13 cellular contexts compared by ENCODE assay signal in genomic region chr4:72314869-72315268, GRCh38.
A peak's percentile ranks its signal among the peaks of the same experiment; 100 is the strongest.
DNase-seq lines count a peak whose midpoint lies in the region; ATAC-seq, FAIRE-seq and TF ChIP-seq lines count a peak whose summit lies in the region.
"Had no signal": no experiment of that assay in that cellular context is flagged by ENCODE, and none has a peak within 500 bp of the region (broad histone marks: within the 10 kb centered on the region; RNA-seq: fewer than 3 reads in every experiment).

No MANE protein-coding gene starts in this region.

- no peak for ATAC-seq in activated CD8-positive, alpha-beta memory T cell treated with anti-CD3 and anti-CD28 coated beads, Interleukin-2, amount 10 ng/mL, durations not matched to agents 7 days and 5 days

- H3K36me3 Mint-ChIP-seq in astrocyte (ENCODE audit: low read depth, unreplicated experiment), result no peaks in the 10 kb centered on the region
- H3K36me3 Mint-ChIP-seq in activated CD8-positive, alpha-beta memory T cell treated with anti-CD3 and anti-CD28 coated beads, Interleukin-2, amount 10 ng/mL, durations not matched to agents 7 days and 5 days, result no peaks in the 10 kb centered on the region

- no peaks in the 10 kb centered on the region for H3K9me3 Mint-ChIP-seq in astrocyte (ENCODE audit: unreplicated experiment)
- no peaks in the 10 kb centered on the region for H3K9me3 Mint-ChIP-seq in activated CD8-positive, alpha-beta memory T cell treated with anti-CD3 and anti-CD28 coated beads, Interleukin-2, amount 10 ng/mL, durations not matched to agents 7 days and 5 days (ENCODE audit: low read depth)

- H3K9ac ChIP-seq in astrocyte (ENCODE audit: low read length), result no peak overlapping the region
- H3K9ac ChIP-seq in kidney (ENCODE audit: low read length in 2 of 2), result no peak overlapping the region

- H3K4me3 ChIP-seq in AG09309 (ENCODE audit: control insufficient read depth, low read depth, low read length), result no peak overlapping the region
- no peak overlapping the region for H3K4me3 ChIP-seq in astrocyte (ENCODE audit: insufficient read depth, low read depth, low read length)
- H3K4me3 ChIP-seq in kidney (ENCODE audit: low read length in 2 of 2), result no peak overlapping the region
- H3K4me3 ChIP-seq: lung, SJSA1, skin epidermis had no signal

- peaks cover 13% of the 10 kb centered on the region for H3K4me1 Mint-ChIP-seq in astrocyte (ENCODE audit: low read depth, unreplicated experiment)
- H3K4me1 Mint-ChIP-seq in activated CD8-positive, alpha-beta memory T cell treated with anti-CD3 and anti-CD28 coated beads, Interleukin-2, amount 10 ng/mL, durations not matched to agents 7 days and 5 days, result peaks cover 10% of the 10 kb centered on the region

- no peak overlapping the region for H3K4me2 ChIP-seq in astrocyte (ENCODE audit: low read length)

- H4K20me1 ChIP-seq in astrocyte (ENCODE audit: insufficient read depth, low read length), result no peaks in the 10 kb centered on the region

- TF ChIP-seq CTCF in AG09309 (IDR thresholded peaks at IDR 0.05; ENCODE audit: control insufficient read depth, insufficient read depth, low read depth, low read length, missing control alignments) (no peak), astrocyte (IDR thresholded peaks at IDR 0.05; ENCODE audit: insufficient read depth, low read depth, low read length) (no peak), kidney (IDR thresholded peaks at IDR 0.05; ENCODE audit: borderline replicate concordance, extremely low read depth, insufficient read depth) (no peak)

- H3K27me3 ChIP-seq in astrocyte (ENCODE audit: insufficient read depth, low read length), result no peaks in the 10 kb centered on the region
- H3K27me3 ChIP-seq: SJSA1 had no signal

- CTCF ChIA-PET in activated CD8-positive, alpha-beta memory T cell treated with anti-CD3 and anti-CD28 coated beads, Interleukin-2, amount 10 ng/mL, durations not matched to agents 7 days and 5 days (lab: Charles Lee), result interaction anchor here (0.9 kb wide), 1 partner anchor 12 kb away, joined by 4 read pairs; no protein-coding TSS in a partner anchor

- H3K27ac ChIP-seq in astrocyte (ENCODE audit: low read depth, low read length) (no peak overlapping the region), kidney (ENCODE audit: low read depth in 2 of 2, low read length in 2 of 2) (no peak overlapping the region)
- H3K27ac ChIP-seq: SJSA1, skin epidermis had no signal

- H3K27ac Mint-ChIP-seq in astrocyte (ENCODE audit: unreplicated experiment), result no peak overlapping the region
- H3K27ac Mint-ChIP-seq in activated CD8-positive, alpha-beta memory T cell treated with anti-CD3 and anti-CD28 coated beads, Interleukin-2, amount 10 ng/mL, durations not matched to agents 7 days and 5 days, result no peak overlapping the region

- H3K27me3 Mint-ChIP-seq in astrocyte (ENCODE audit: low read depth, unreplicated experiment), result no peaks in the 10 kb centered on the region
- peaks cover 8% of the 10 kb centered on the region for H3K27me3 Mint-ChIP-seq in activated CD8-positive, alpha-beta memory T cell treated with anti-CD3 and anti-CD28 coated beads, Interleukin-2, amount 10 ng/mL, durations not matched to agents 7 days and 5 days

- H3K4me1 ChIP-seq in astrocyte (ENCODE audit: insufficient read depth, low read length) (peaks cover 34% of the 10 kb centered on the region), kidney (ENCODE audit: control insufficient read depth in 1 of 2, insufficient read depth in 1 of 2, low read depth in 1 of 2, low read length in 2 of 2) (peaks cover 10 to 22% of the 10 kb centered on the region in 2 donors)
- H3K4me1 ChIP-seq: SJSA1 had no signal

- peak; percentile 66 for DNase-seq in AG09309 (ENCODE audit: low read depth)
- peak; percentile 9 for DNase-seq in HT-29 (ENCODE audit: low spot score)
- DNase-seq in astrocyte (ENCODE audit: low read depth), result peak; percentile 75
- DNase-seq in kidney, result no peak
- no peak for DNase-seq in activated CD8-positive, alpha-beta memory T cell treated with anti-CD3 and anti-CD28 coated beads, Interleukin-2, amount 10 ng/mL, durations not matched to agents 7 days and 5 days
- no peak for DNase-seq in NCI-H1436 (lab: John Stamatoyannopoulos, UW)
- no peak for DNase-seq in cerebellar nuclear complex (lab: John Stamatoyannopoulos, UW)
- DNase-seq in SKM-1 (lab: John Stamatoyannopoulos, UW; ENCODE audit: unreplicated experiment), result no peak
- DNase-seq: activated CD4-positive, alpha-beta T cell treated with anti-CD3 and anti-CD28 coated beads, Interleukin-2, amount 50 U/mL, for 4 hours; NCI-H1092 had no signal

- no peaks in the 10 kb centered on the region for H3K79me2 ChIP-seq in astrocyte (ENCODE audit: insufficient read depth, low read length)

- intact Hi-C loops in kidney (cut with DNase I), result no loop called here

- no peak overlapping the region for H2AFZ ChIP-seq in astrocyte (ENCODE audit: low read depth, low read length)

- no peaks in the 10 kb centered on the region for H3K36me3 ChIP-seq in astrocyte (ENCODE audit: insufficient read depth, low read length)
- H3K36me3 ChIP-seq in kidney (ENCODE audit: control insufficient read depth in 1 of 2, insufficient read depth in 2 of 2, low read length in 2 of 2), result no peaks in the 10 kb centered on the region
- H3K36me3 ChIP-seq: SJSA1 had no signal

- H3K9me3 ChIP-seq in astrocyte (ENCODE audit: insufficient read depth, low read depth, low read length) (no peaks in the 10 kb centered on the region), kidney (ENCODE audit: control insufficient read depth in 1 of 2, low read length in 2 of 2) (no peaks in the 10 kb centered on the region)
- H3K9me3 ChIP-seq: SJSA1 had no signal

- FAIRE-seq in astrocyte (lab: Jason Lieb, UNC) (peak; percentile 79), kidney (lab: Jason Lieb, UNC) (peak; percentile 66)

- no peak overlapping the region for H3K4me3 Mint-ChIP-seq in astrocyte (ENCODE audit: unreplicated experiment)
- no peak overlapping the region for H3K4me3 Mint-ChIP-seq in activated CD8-positive, alpha-beta memory T cell treated with anti-CD3 and anti-CD28 coated beads, Interleukin-2, amount 10 ng/mL, durations not matched to agents 7 days and 5 days

Comparison
In these comparisons a context has a peak if more than half of its experiments do, and no peak if none do; other contexts are left out.
1. DNase-seq: peak in AG09309 (single experiment), HT-29 (single experiment) and astrocyte (single experiment); none in kidney (single experiment), activated CD8-positive, alpha-beta memory T cell treated with anti-CD3 and anti-CD28 coated beads, Interleukin-2, amount 10 ng/mL, durations not matched to agents 7 days and 5 days (single experiment), NCI-H1436 (single experiment), cerebellar nuclear complex (0 of 2) and SKM-1 (single experiment).